Comparison of ENCODE assay signal across 18 cellular contexts in the genomic region with DNA sequence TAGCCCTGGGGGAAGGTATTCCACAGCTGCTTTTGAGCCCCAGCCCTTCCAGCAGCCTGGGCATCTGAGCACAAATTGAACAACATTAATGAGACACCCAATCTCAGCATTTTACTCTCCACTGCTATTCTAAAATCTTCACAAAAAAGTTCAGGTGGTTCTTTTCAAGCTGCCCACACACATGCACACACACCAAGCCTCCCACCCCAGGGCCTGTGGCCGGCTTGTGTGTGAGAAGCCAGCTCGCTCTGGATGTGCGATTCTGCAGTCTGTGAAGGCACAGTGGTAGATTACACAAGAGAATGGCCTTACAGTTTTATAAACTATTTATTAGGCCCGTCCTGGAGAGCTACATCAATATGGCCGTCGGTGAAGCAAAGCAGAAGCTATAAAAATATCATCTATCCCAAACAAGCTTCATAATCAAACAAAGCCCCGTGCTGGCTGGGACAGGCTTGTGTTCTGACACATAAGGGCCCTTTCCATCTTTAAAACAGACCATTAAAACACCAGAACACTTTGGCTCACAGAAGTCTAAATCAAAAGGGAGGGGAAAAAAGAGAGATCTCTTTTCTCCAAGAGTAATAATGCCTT.
DNase-seq lines count a peak whose midpoint lies in the region; ATAC-seq and TF ChIP-seq lines count a peak whose summit lies in the region.
"Had no signal": no experiment of that assay in that cellular context is flagged by ENCODE, and none has a peak within 500 bp of the region (broad histone marks: within the 10 kb centered on the region; RNA-seq: fewer than 3 reads in every experiment).

No MANE protein-coding gene starts in this region.

- no peak overlapping the region for H3K4me2 ChIP-seq in hepatocyte
- H3K4me2 ChIP-seq: BLaER1 had no signal

- H3K9me3 Mint-ChIP-seq in activated CD4-positive, alpha-beta T cell treated with anti-CD3 and anti-CD28 coated beads for 36 hours (ENCODE audit: low read depth): no peaks in the 10 kb centered on the region
- H3K9me3 Mint-ChIP-seq: CD8-positive, alpha-beta T cell had no signal

- no peaks in the 10 kb centered on the region for H3K4me1 ChIP-seq in hepatocyte (ENCODE audit: insufficient read depth)
- H3K4me1 ChIP-seq: BLaER1, HAP-1 had no signal

- H3K79me2 ChIP-seq in hepatocyte: no peaks in the 10 kb centered on the region

- H3K27ac ChIP-seq in angular gyrus (ENCODE audit: low read depth, low read length) (peak overlapping the region; percentile 68), hepatocyte (no peak overlapping the region)
- H3K27ac ChIP-seq: BLaER1 had no signal

- H4K20me1 ChIP-seq in hepatocyte (ENCODE audit: insufficient read depth, poor library complexity, severe bottlenecking): no peaks in the 10 kb centered on the region
- H4K20me1 ChIP-seq: BLaER1 had no signal

- no peak overlapping the region for H3K4me3 ChIP-seq in hepatocyte
- H3K4me3 ChIP-seq: BLaER1, GM12878, HAP-1 had no signal

- H2AFZ ChIP-seq in hepatocyte: no peak overlapping the region

- no peaks in the 10 kb centered on the region for H3K27me3 ChIP-seq in hepatocyte
- H3K27me3 ChIP-seq: BLaER1 had no signal

- intact Hi-C loops in posterior cingulate gyrus (cut with DNase I): no loop called here
- intact Hi-C loops in activated CD4-positive, alpha-beta T cell treated with anti-CD3 and anti-CD28 coated beads for 36 hours (cut with DNase I, micrococcal nuclease): no loop called here

- no peaks in the 10 kb centered on the region for H3K9me3 ChIP-seq in hepatocyte (ENCODE audit: low read depth)
- H3K9me3 ChIP-seq: BLaER1, HAP-1 had no signal

- no peaks in the 10 kb centered on the region for H3K9me2 ChIP-seq in hepatocyte (replicated peaks; ENCODE audit: insufficient read depth)

- no peaks in the 10 kb centered on the region for H3K4me1 Mint-ChIP-seq in activated CD4-positive, alpha-beta T cell treated with anti-CD3 and anti-CD28 coated beads for 36 hours
- H3K4me1 Mint-ChIP-seq: CD14-positive monocyte had no signal

- CTCF ChIA-PET in activated CD4-positive, alpha-beta T cell treated with anti-CD3 and anti-CD28 coated beads for 36 hours (lab: Charles Lee): no interaction called here

- POLR2A ChIA-PET in activated CD4-positive, alpha-beta T cell treated with anti-CD3 and anti-CD28 coated beads for 36 hours (lab: Charles Lee): no interaction called here

- H3K4me3 Mint-ChIP-seq in activated CD4-positive, alpha-beta T cell treated with anti-CD3 and anti-CD28 coated beads for 36 hours: no peak overlapping the region
- H3K4me3 Mint-ChIP-seq: CD14-positive monocyte; CD8-positive, alpha-beta T cell had no signal

- no peak overlapping the region for H3K27ac Mint-ChIP-seq in activated CD4-positive, alpha-beta T cell treated with anti-CD3 and anti-CD28 coated beads for 36 hours
- H3K27ac Mint-ChIP-seq: CD14-positive monocyte; CD8-positive, alpha-beta T cell had no signal

- no peak for ATAC-seq in activated CD4-positive, alpha-beta T cell treated with anti-CD3 and anti-CD28 coated beads for 36 hours
- ATAC-seq: CD8-positive, alpha-beta T cell; GM12878; HepG2 had no signal

- WGBS in hepatocyte (ENCODE audit: low lambda C conversion rate, missing lambda C conversion rate): 61% methylated on average over 7 of the region's 7 CpGs

- no peaks in the 10 kb centered on the region for H3K27me3 Mint-ChIP-seq in activated CD4-positive, alpha-beta T cell treated with anti-CD3 and anti-CD28 coated beads for 36 hours

- peak; percentile 5 for DNase-seq in hepatocyte (ENCODE audit: low spot score)
- DNase-seq in posterior cingulate gyrus: peak in 7 of 10 donors; percentile 30 to 90 (median 57)
- DNase-seq in superior temporal gyrus (ENCODE audit: extremely low spot score): peak; percentile 30
- no peak for DNase-seq in effector CD4-positive, alpha-beta T cell
- no peak for DNase-seq in NCI-H1105 (lab: John Stamatoyannopoulos, UW)
- no peak for DNase-seq in activated CD4-positive, alpha-beta T cell treated with anti-CD3 and anti-CD28 coated beads for 36 hours
- DNase-seq: 8988T; Calu3; CD8-positive, alpha-beta T cell; DMS53; DND-41; EL had no signal

- no peak for TF ChIP-seq CTCF in hepatocyte (IDR thresholded peaks at IDR 0.05; ENCODE audit: poor library complexity)

- no peaks in the 10 kb centered on the region for H3K36me3 ChIP-seq in hepatocyte (replicated peaks; ENCODE audit: insufficient read depth, low read depth)
- H3K36me3 ChIP-seq: BLaER1, HAP-1 had no signal

- no peaks in the 10 kb centered on the region for H3K36me3 Mint-ChIP-seq in activated CD4-positive, alpha-beta T cell treated with anti-CD3 and anti-CD28 coated beads for 36 hours (ENCODE audit: low read depth)
- H3K36me3 Mint-ChIP-seq: CD14-positive monocyte; CD8-positive, alpha-beta T cell had no signal

Comparison
In these comparisons a context has a peak if more than half of its experiments do, and no peak if none do; other contexts are left out.
1. DNase-seq: peak in hepatocyte (single experiment), posterior cingulate gyrus (7 of 10) and superior temporal gyrus (single experiment); none in effector CD4-positive, alpha-beta T cell (single experiment), NCI-H1105 (single experiment) and activated CD4-positive, alpha-beta T cell treated with anti-CD3 and anti-CD28 coated beads for 36 hours (single experiment).